Comparison of ENCODE assay signal across 26 cellular contexts in genomic region chr16:62392698-62393097, GRCh38.
"Had no signal": no experiment of that assay in that cellular context is flagged by ENCODE, and none has a peak within 500 bp of the region (broad histone marks: within the 10 kb centered on the region; RNA-seq: fewer than 3 reads in every experiment).

No MANE protein-coding gene starts in this region.

- H3K27ac ChIP-seq: breast epithelium, SK-N-MC, WERI-Rb-1 had no signal

- H3K27me3 ChIP-seq: breast epithelium had no signal

- H3K36me3 Mint-ChIP-seq: T-cell had no signal

- H3K4me1 ChIP-seq: breast epithelium had no signal

- H3K4me1 Mint-ChIP-seq: T-cell had no signal

- H3K27me3 Mint-ChIP-seq: T-cell had no signal

- H3K9me3 ChIP-seq: breast epithelium had no signal

- H3K36me3 ChIP-seq: breast epithelium, WERI-Rb-1 had no signal

- H3K4me3 Mint-ChIP-seq: activated CD8-positive, alpha-beta T cell treated with anti-CD3 and anti-CD28 coated beads, Interleukin-2, amount 10 ng/mL, durations not matched to agents 7 days and 5 days; T-cell had no signal

- DNase-seq: activated CD4-positive, alpha-beta T cell treated with anti-CD3 and anti-CD28 coated beads for 48 hours; activated CD4-positive, alpha-beta T cell treated with anti-CD3 and anti-CD28 coated beads, Interleukin-2, amount 50 U/mL, for 4 hours; activated CD8-positive, alpha-beta memory T cell treated with anti-CD3 and anti-CD28 coated beads, Interleukin-2, amount 50 U/mL, for 48 hours; activated CD8-positive, alpha-beta T cell treated with anti-CD3 and anti-CD28 coated beads, Interleukin-2, amount 10 ng/mL, durations not matched to agents 7 days and 5 days; activated naive CD4-positive, alpha-beta T cell treated with anti-CD3 and anti-CD28 coated beads, Interleukin-2, amount 50 U/mL, for 16 hours; activated T-cell treated with anti-CD3 and anti-CD28 coated beads, Interleukin-2, amount 50 U/mL, for 1 hour; aorta; caudate nucleus; Kasumi-1; KBM-7; NCI-H1105 treated with DMSO at 0.1 percent for 48 hours; NCI-H1436 treated with DMSO at 0.1 percent for 48 hours; NCI-H187; NCI-H2081; NCI-H510A treated with DMSO at 0.1 percent for 48 hours; NCI-H774; NK-92 treated with Interleukin-12 subunit alpha and Interleukin-12 subunit beta, amount 100 ng/mL, for 24 hours; OCI-M1; RPMI8226; T-cell; WERI-Rb-1 had no signal

- H3K4me3 ChIP-seq: breast epithelium, SK-N-MC had no signal

- ATAC-seq: activated CD4-positive, CD25-positive, alpha-beta regulatory T cell treated with anti-CD3 and anti-CD28 coated beads, Interleukin-2, amount 50 U/mL, for 24 hours; activated CD8-positive, alpha-beta T cell treated with anti-CD3 and anti-CD28 coated beads, Interleukin-2, amount 10 ng/mL, durations not matched to agents 7 days and 5 days; Panc1; Right ventricle myocardium inferior; T-cell had no signal

- H3K27ac Mint-ChIP-seq: activated CD8-positive, alpha-beta T cell treated with anti-CD3 and anti-CD28 coated beads, Interleukin-2, amount 10 ng/mL, durations not matched to agents 7 days and 5 days; T-cell had no signal
